ENCODE assay signal across 24 cellular contexts in the genomic region with DNA sequence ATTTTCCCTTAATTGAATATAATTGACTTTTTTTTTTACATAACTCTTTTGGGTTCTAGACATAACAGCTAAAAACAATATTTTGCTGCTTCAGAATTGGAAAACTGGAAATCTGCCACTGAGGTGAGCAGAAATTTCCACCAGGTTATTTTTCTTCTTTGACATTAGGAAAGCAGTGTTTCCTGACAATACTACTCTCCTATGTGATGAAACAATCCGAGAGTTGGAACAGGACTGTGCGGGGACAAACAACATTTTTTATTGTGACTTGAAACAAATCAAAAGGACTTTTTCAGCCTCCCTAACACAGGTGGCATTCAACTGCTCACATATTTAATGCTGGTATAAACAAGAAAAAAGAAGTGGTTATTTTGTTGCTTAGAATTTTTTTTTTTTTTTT.
DNase-seq lines count a peak whose midpoint lies in the region; ATAC-seq, FAIRE-seq and TF ChIP-seq lines count a peak whose summit lies in the region.
"Had no signal": no experiment of that assay in that cellular context is flagged by ENCODE, and none has a peak within 500 bp of the region (broad histone marks: within the 10 kb centered on the region; RNA-seq: fewer than 3 reads in every experiment).

No MANE protein-coding gene starts in this region.

- no peaks in the 10 kb centered on the region for H3K36me3 ChIP-seq in liver (ENCODE audit: control insufficient read depth in 4 of 4, insufficient read depth in 3 of 4, low read depth in 1 of 4, low read length in 3 of 4)
- H3K36me3 ChIP-seq in HepG2 (replicated peaks in 1 of 2; ENCODE audit: control insufficient read depth in 1 of 2, insufficient read depth in 2 of 2, low read length in 2 of 2): no peaks in the 10 kb centered on the region
- H3K36me3 ChIP-seq in gastroesophageal sphincter: no peaks in the 10 kb centered on the region
- no peaks in the 10 kb centered on the region for H3K36me3 ChIP-seq in pancreas
- H3K36me3 ChIP-seq in uterus: no peaks in the 10 kb centered on the region
- H3K36me3 ChIP-seq in mucosa of descending colon (ENCODE audit: low read depth): no peaks in the 10 kb centered on the region
- H3K36me3 ChIP-seq: BLaER1 had no signal

- WGBS in liver: 53% methylated on average over 2 of the region's 2 CpGs
- WGBS in HepG2 (ENCODE audit: low lambda C conversion rate): 56% methylated on average over 2 of the region's 2 CpGs
- WGBS in gastroesophageal sphincter (ENCODE audit: low coverage in 1 of 2), 2 donors: 62 to 70% methylated on average over 2 of the region's 2 CpGs
- WGBS in pancreas, 2 donors: 52 to 63% methylated on average over 2 of the region's 2 CpGs

- in situ Hi-C loops in HepG2 (cut with HindIII; ENCODE audit: extremely low pct_ligation_motif_present, low pct_unique_long_range_greater_than_20kb): no loop called here

- H3K9ac ChIP-seq in liver (ENCODE audit: low read depth in 1 of 2, low read length in 2 of 2) (no peak overlapping the region), HepG2 (ENCODE audit: insufficient read depth, low read depth, low read length) (no peak overlapping the region)
- H3K9ac ChIP-seq: BLaER1 had no signal

- H3K27me3 ChIP-seq in liver (ENCODE audit: control insufficient read depth in 4 of 4, insufficient read depth in 4 of 4, low read length in 3 of 4) (no peaks in the 10 kb centered on the region), HepG2 (ENCODE audit: control insufficient read depth in 1 of 2, insufficient read depth in 2 of 2, low read length in 2 of 2) (no peaks in the 10 kb centered on the region), gastroesophageal sphincter (no peaks in the 10 kb centered on the region), pancreas (no peaks in the 10 kb centered on the region), uterus (no peaks in the 10 kb centered on the region)
- H3K27me3 ChIP-seq: BLaER1 had no signal

- no peak for TF ChIP-seq EP300 in HepG2 (IDR thresholded peaks at IDR 0.05; ENCODE audit: low read depth in 2 of 2, low read length in 2 of 2)
- TF ChIP-seq EP300 in HepG2 (CRISPR knock-in tag; IDR thresholded peaks at IDR 0.05; ENCODE audit: borderline replicate concordance): no peak
- TF ChIP-seq EP300 in gastroesophageal sphincter (IDR thresholded peaks at IDR 0.05): no peak

- H3K27ac ChIP-seq in liver (ENCODE audit: low read depth in 1 of 2, low read length in 2 of 2) (peak overlapping the region in 1 of 2 donors; percentile 35), HepG2 (ENCODE audit: extremely low read length, insufficient read depth, low read length) (no peak overlapping the region), gastroesophageal sphincter (no peak overlapping the region), pancreas (peak overlapping the region in 2 of 4 donors; percentile 17 to 34), uterus (peak overlapping the region; percentile 7 to 41)
- H3K27ac ChIP-seq: 22Rv1, BLaER1, C4-2B had no signal

- BruUV-seq in HepG2 (replicated peaks; lab: Mats Ljungman, UMichigan): no TSS peak

- no peak overlapping the region for H2AFZ ChIP-seq in HepG2 (ENCODE audit: low read length)
- H2AFZ ChIP-seq: GM23338 had no signal

- POLR2A ChIA-PET in HepG2 (lab: Yijun Ruan, JAX): no interaction called here

- TF ChIP-seq POLR2A in HepG2 (IDR thresholded peaks at IDR 0.05; ENCODE audit: insufficient read depth in 1 of 2, low read depth in 2 of 2, low read length in 2 of 2) (no peak), gastroesophageal sphincter (IDR thresholded peaks at IDR 0.05) (no peak), uterus (IDR thresholded peaks at IDR 0.05) (no peak)

- no peak for TF ChIP-seq CTCF in liver (IDR thresholded peaks at IDR 0.05; ENCODE audit: low read depth, low read length, missing input control)
- no peak for TF ChIP-seq CTCF in HepG2 (CRISPR knock-in tag; IDR thresholded peaks at IDR 0.05)
- no peak for TF ChIP-seq CTCF in gastroesophageal sphincter (IDR thresholded peaks at IDR 0.05)
- TF ChIP-seq CTCF in pancreas (IDR thresholded peaks at IDR 0.05): no peak
- TF ChIP-seq CTCF in uterus (IDR thresholded peaks at IDR 0.05): no peak
- TF ChIP-seq CTCF in mucosa of descending colon (IDR thresholded peaks at IDR 0.05): no peak

- no peaks in the 10 kb centered on the region for H4K20me1 ChIP-seq in HepG2 (ENCODE audit: insufficient read depth, low read length)
- H4K20me1 ChIP-seq: BLaER1 had no signal

- DNase-seq in HepG2 (ENCODE audit: low spot score) (no peak), pancreas (no peak), uterus (peak in 1 of 2 donors; percentile 18), NCI-H128 (lab: John Stamatoyannopoulos, UW; ENCODE audit: unreplicated experiment) (no peak), mucosa of descending colon (no peak)
- DNase-seq: Caco-2; CD4-positive, CD25-positive, alpha-beta regulatory T cell; CD8-positive, alpha-beta T cell; DMS 273 treated with DMSO at 0.1 percent for 48 hours; DMS79; EL; GDM1; H9 had no signal

- no peak overlapping the region for H3K4me3 ChIP-seq in liver (ENCODE audit: low read depth in 1 of 3, low read length in 3 of 3)
- no peak overlapping the region for H3K4me3 ChIP-seq in HepG2 (replicated peaks in 1 of 3; ENCODE audit: insufficient read depth in 1 of 3, low read depth in 2 of 3, low read length in 3 of 3)
- no peak overlapping the region for H3K4me3 ChIP-seq in gastroesophageal sphincter
- no peak overlapping the region for H3K4me3 ChIP-seq in pancreas
- H3K4me3 ChIP-seq in uterus: no peak overlapping the region
- no peak overlapping the region for H3K4me3 ChIP-seq in mucosa of descending colon
- H3K4me3 ChIP-seq: BLaER1, GM12878, GM23338 had no signal

- CTCF ChIA-PET in HepG2 (lab: Yijun Ruan, JAX; ENCODE audit: low intra/inter-chr PET ratio, low total read pairs): no interaction called here

- peaks cover 0 to 7% (median 2%) of the 10 kb centered on the region in 4 donors for H3K4me1 ChIP-seq in liver (ENCODE audit: control insufficient read depth in 4 of 4, insufficient read depth in 4 of 4, low read length in 3 of 4)
- no peaks in the 10 kb centered on the region for H3K4me1 ChIP-seq in HepG2 (ENCODE audit: insufficient read depth, low read length)
- no peaks in the 10 kb centered on the region for H3K4me1 ChIP-seq in gastroesophageal sphincter
- no peaks in the 10 kb centered on the region for H3K4me1 ChIP-seq in pancreas
- H3K4me1 ChIP-seq in uterus: no peaks in the 10 kb centered on the region
- H3K4me1 ChIP-seq in mucosa of descending colon (ENCODE audit: low read depth): peaks cover 5% of the 10 kb centered on the region

- intact Hi-C loops in HepG2 (cut with micrococcal nuclease; ENCODE audit: unreplicated experiment): no loop called here
- intact Hi-C loops in pancreas (cut with DNase I): no loop called here
- intact Hi-C loops in uterus (cut with DNase I; ENCODE audit: low total_unique reads): no loop called here
- intact Hi-C loops in mucosa of descending colon (cut with DNase I, micrococcal nuclease): no loop called here

- no peaks in the 10 kb centered on the region for H3K79me2 ChIP-seq in HepG2 (ENCODE audit: insufficient read depth, low read length)

- ATAC-seq in HepG2: no peak
- peak; percentile 48 for ATAC-seq in gastroesophageal sphincter
- peak in 3 of 4 donors; percentile 43 to 79 (median 65) for ATAC-seq in pancreas
- ATAC-seq in mucosa of descending colon: no peak
- no peak for ATAC-seq in HG03196 (IDR thresholded peaks at IDR 0.05; ENCODE audit: unreplicated experiment)
- ATAC-seq: CD8-positive, alpha-beta T cell; GM12878; GM23338; HCT116 had no signal

- no peak for FAIRE-seq in HepG2 (lab: Jason Lieb, UNC)
- FAIRE-seq in pancreas (lab: Jason Lieb, UNC): no peak
- FAIRE-seq: A204.1, GM12878, GM18507 had no signal

- no peak overlapping the region for H3K4me2 ChIP-seq in HepG2 (ENCODE audit: low read depth, low read length)
- H3K4me2 ChIP-seq: BLaER1, GM23338 had no signal

- peak; percentile 23 to 26 for TF ChIP-seq RAD21 in liver (IDR thresholded peaks at IDR 0.05)
- no peak for TF ChIP-seq RAD21 in HepG2 (CRISPR knock-in tag; IDR thresholded peaks at IDR 0.05)

- H3K9me3 ChIP-seq in liver (ENCODE audit: control insufficient read depth in 4 of 4, low read length in 3 of 4): no peaks in the 10 kb centered on the region
- H3K9me3 ChIP-seq in HepG2 (ENCODE audit: low read length): no peaks in the 10 kb centered on the region
- no peaks in the 10 kb centered on the region for H3K9me3 ChIP-seq in gastroesophageal sphincter
- no peaks in the 10 kb centered on the region for H3K9me3 ChIP-seq in pancreas
- H3K9me3 ChIP-seq in uterus: no peaks in the 10 kb centered on the region
- no peaks in the 10 kb centered on the region for H3K9me3 ChIP-seq in mucosa of descending colon
- H3K9me3 ChIP-seq: BLaER1, Caco-2 had no signal

TF ChIP-seq in liver, 16 proteins besides CTCF, POLR2A, EP300 and RAD21 (continues in another document):
- TF ChIP-seq EGR1 (IDR thresholded peaks at IDR 0.05; ENCODE audit: low read depth in 2 of 2) (peak in 1 of 2 donors; percentile 81), RXRA (IDR thresholded peaks at IDR 0.05) (peak; percentile 19 to 65), YY1 (IDR thresholded peaks at IDR 0.05) (no peak), HNF4A (conservative IDR thresholded peaks at IDR 0.05) (peak; percentile 39 to 57), JUND (IDR thresholded peaks at IDR 0.05) (peak; percentile 88 to 94)
- TF ChIP-seq, protein P1, sequence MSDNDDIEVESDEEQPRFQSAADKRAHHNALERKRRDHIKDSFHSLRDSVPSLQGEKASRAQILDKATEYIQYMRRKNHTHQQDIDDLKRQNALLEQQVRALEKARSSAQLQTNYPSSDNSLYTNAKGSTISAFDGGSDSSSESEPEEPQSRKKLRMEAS (IDR thresholded peaks at IDR 0.05): no peak

TF ChIP-seq in HepG2, 621 proteins besides CTCF, POLR2A, EP300 and RAD21 (continues in another document):
- TF ChIP-seq ZNF124 (CRISPR knock-in tag; IDR thresholded peaks at IDR 0.05): no peak
- no peak for TF ChIP-seq HOXA3 (CRISPR knock-in tag; IDR thresholded peaks at IDR 0.05)
- no peak for TF ChIP-seq HNRNPL (IDR thresholded peaks at IDR 0.05; ENCODE audit: low read depth, low read length)
- TF ChIP-seq, protein P2, sequence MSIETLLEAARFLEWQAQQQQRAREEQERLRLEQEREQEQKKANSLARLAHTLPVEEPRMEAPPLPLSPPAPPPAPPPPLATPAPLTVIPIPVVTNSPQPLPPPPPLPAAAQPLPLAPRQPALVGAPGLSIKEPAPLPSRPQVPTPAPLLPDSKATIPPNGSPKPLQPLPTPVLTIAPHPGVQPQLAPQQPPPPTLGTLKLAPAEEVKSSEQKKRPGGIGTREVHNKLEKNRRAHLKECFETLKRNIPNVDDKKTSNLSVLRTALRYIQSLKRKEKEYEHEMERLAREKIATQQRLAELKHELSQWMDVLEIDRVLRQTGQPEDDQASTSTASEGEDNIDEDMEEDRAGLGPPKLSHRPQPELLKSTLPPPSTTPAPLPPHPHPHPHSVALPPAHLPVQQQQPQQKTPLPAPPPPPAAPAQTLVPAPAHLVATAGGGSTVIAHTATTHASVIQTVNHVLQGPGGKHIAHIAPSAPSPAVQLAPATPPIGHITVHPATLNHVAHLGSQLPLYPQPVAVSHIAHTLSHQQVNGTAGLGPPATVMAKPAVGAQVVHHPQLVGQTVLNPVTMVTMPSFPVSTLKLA (IDR thresholded peaks at IDR 0.05): no peak
- no peak for TF ChIP-seq ARNT (IDR thresholded peaks at IDR 0.05)

Comparison
In these comparisons a context has a peak if more than half of its experiments do, and no peak if none do; other contexts are left out.
1. H3K27ac ChIP-seq: peak in uterus (2 of 2); none in HepG2 (single experiment) and gastroesophageal sphincter (0 of 4).
2. ATAC-seq: peak in gastroesophageal sphincter (single experiment) and pancreas (3 of 4); none in HepG2 (single experiment), mucosa of descending colon (single experiment) and HG03196 (single experiment).